8 cellular contexts compared by ENCODE assay signal in the genomic region with DNA sequence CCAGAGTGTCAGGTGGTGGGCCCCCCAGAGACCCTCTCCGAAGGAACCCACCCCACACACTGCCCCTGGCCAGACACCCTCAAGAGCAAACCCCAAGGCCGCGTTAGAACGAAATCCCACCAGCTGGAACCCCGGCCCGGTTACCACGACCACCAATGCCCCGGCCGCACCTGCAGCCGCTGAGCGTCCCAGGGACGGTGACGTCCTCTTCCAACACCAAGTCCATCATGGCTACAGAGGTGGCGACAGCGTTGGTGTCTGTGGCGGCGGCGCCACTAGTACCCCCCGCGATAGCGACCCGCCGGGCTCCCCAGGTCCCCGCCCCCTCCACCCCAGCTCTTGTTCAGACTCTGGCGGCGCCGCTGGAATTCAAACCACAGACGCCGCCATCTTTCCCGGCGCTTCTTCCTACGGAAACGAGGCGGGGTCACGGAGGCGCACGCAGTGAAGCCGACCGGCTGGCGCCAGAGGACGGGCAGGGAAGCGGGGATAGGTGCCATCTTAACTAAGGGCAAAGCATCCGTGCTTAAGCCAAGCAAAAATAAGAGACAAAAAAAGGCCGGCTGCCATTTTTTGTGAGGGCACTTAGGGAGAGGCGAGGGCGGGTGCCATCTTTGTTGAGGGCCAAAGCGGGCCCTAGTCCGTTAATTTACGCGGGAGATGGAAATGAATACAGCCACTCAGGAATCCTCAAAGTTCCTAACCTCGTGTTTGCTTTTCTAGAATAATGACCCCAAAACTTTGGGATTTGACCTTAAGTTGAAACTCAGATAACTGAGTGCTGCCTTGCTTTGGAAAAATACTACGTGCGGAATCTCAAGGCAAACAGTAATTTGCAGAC. TPM values are rescaled to one million over a fixed set of nuclear protein-coding genes. Genes with fewer than 3 reads are reported as not detected.
DNase-seq lines count a peak whose midpoint lies in the region; ATAC-seq, FAIRE-seq and TF ChIP-seq lines count a peak whose summit lies in the region.

A gene (minus strand): TSS at position 418 of the 841 bp plus-strand sequence. CDS start 189 bp downstream, at position 229.

- no peaks in the 10 kb centered on the region for H3K9me3 ChIP-seq in aorta (ENCODE audit: control insufficient read depth, low read length)

- 3% methylated on average over 53 of the region's 53 CpGs for WGBS in aorta, 2 donors

- H3K9ac ChIP-seq in rectal smooth muscle tissue (ENCODE audit: low read length) = peak within 1 kb of the TSS; percentile 25

- in situ Hi-C loops in astrocyte of the cerebellum (cut with HindIII; ENCODE audit: low sequenced_read_pairs) = no loop called here

- intact Hi-C loops in aorta (cut with DNase I) = no loop called here

- peak; percentile 86 for FAIRE-seq in GM18507 (lab: Jason Lieb, UNC)

- H3K27ac ChIP-seq in rectal smooth muscle tissue (ENCODE audit: low read depth, low read length) = peak within 1 kb of the TSS; percentile 75
- H3K27ac ChIP-seq in aorta (ENCODE audit: low read depth in 1 of 2, low read length in 2 of 2) = peak within 1 kb of the TSS; percentile 47 to 70

- TF ChIP-seq CTCF in astrocyte of the cerebellum (IDR thresholded peaks at IDR 0.05; ENCODE audit: low read depth, low read length, missing control alignments) = no peak

- peak; percentile 87 for DNase-seq in GM18507 (ENCODE audit: extremely low spot score, insufficient read length, low read depth)
- peak; percentile 87 for DNase-seq in NCI-H2029 treated with DMSO at 0.1 percent for 48 hours (lab: John Stamatoyannopoulos, UW)
- peak; percentile 85 for DNase-seq in T-helper 9 cell
- peak; percentile 96 for DNase-seq in astrocyte of the cerebellum (ENCODE audit: low read depth)
- DNase-seq in hepatic stellate cell (ENCODE audit: low spot score) = peak; percentile 91
- DNase-seq in aorta = peak; percentile 97

- ATAC-seq in HG02981 (IDR thresholded peaks at IDR 0.05; ENCODE audit: unreplicated experiment) (peak; percentile 88), aorta (ENCODE audit: low FRiP score) (peak; percentile 98)

- H3K27me3 ChIP-seq in rectal smooth muscle tissue (ENCODE audit: control insufficient read depth, insufficient read depth, low read length) (no peaks in the 10 kb centered on the region), aorta (ENCODE audit: control insufficient read depth in 1 of 2, insufficient read depth in 2 of 2, low read length in 1 of 2) (no peaks in the 10 kb centered on the region)

- H3K36me3 ChIP-seq in rectal smooth muscle tissue (ENCODE audit: control insufficient read depth, insufficient read depth, low read length) (no peaks in the 10 kb centered on the region), aorta (ENCODE audit: control insufficient read depth in 1 of 2, insufficient read depth in 2 of 2, low read length in 1 of 2) (no peaks in the 10 kb centered on the region)

- H3K4me1 ChIP-seq in rectal smooth muscle tissue (ENCODE audit: control insufficient read depth, insufficient read depth, low read length) (peaks cover 10% of the 10 kb centered on the region), aorta (ENCODE audit: control insufficient read depth in 1 of 2, insufficient read depth in 2 of 2, low read length in 2 of 2) (peaks cover 0 to 5% of the 10 kb centered on the region in 2 donors)

- H3K4me3 ChIP-seq in astrocyte of the cerebellum (ENCODE audit: low read depth, low read length) (peak within 1 kb of the TSS; percentile 69), rectal smooth muscle tissue (ENCODE audit: low read length) (peak within 1 kb of the TSS; percentile 83), aorta (ENCODE audit: low read length in 2 of 2) (peak within 1 kb of the TSS; percentile 69)

RNA-seq across cellular contexts. Expression of the gene that starts here (rescaled TPM):
- total RNA-seq in aorta = 10 to 100 TPM; 54.9 to 77.7 TPM
- polyA plus RNA-seq in aorta = 100 to 1,000 TPM in 1 of 2 donors, 10 to 100 TPM in 1; 37.1 to 106 TPM

Comparison
In these comparisons a context has a peak if more than half of its experiments do, and no peak if none do; other contexts are left out.
1. Peak in every context shown above with its lines: DNase-seq, ATAC-seq, H3K4me3 ChIP-seq and H3K27ac ChIP-seq.